ENCODE assay signal across 11 cellular contexts in the genomic region with DNA sequence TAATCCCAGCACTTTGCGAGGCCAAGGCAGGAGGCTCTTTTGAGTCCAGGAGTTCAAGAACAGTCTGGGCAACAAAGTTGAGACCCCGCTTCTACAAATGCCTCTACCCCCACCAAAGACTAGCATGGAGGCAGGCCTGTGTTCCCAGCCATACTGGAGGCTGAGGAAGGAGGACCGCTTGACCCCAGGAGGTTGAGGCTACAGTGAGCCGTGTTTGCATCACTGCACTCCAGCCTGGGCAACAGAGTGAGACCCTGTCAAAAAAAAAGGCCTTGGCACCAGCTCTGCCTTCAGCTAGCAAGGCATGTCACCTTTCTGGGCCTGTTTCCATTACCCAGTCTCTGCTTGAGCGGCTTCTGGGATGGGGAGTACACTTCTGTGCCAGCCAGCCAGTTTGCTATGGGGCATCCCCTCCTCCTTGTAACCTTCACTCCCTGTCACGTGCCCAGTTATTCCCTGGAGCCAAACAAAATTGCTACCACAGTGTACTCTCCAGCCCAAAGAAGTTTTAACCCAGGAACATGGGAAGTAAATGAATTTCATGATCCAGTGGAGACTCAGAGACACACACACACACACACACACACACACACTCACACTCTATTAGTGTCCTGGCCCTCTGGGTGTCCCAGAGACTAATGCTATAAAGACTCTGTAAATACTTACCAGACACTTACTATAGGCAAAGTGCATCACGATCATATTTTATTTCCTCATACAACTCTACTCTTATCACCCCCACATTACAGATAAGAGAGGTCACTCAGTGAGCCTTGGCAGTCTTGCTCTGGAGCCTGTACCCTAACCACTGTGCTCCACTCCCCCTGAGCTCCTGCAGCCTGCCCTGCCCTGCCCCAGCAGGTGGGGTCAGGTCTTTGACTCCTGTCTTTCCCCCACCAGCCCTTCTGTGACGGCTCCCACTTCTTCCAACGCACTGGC. TPM values are rescaled to one million over a fixed set of nuclear protein-coding genes. Genes with fewer than 3 reads are reported as not detected.
A peak's percentile ranks its signal among the peaks of the same experiment; 100 is the strongest.
DNase-seq lines count a peak whose midpoint lies in the region; ATAC-seq and TF ChIP-seq lines count a peak whose summit lies in the region.
"Had no signal": no experiment of that assay in that cellular context is flagged by ENCODE, and none has a peak within 500 bp of the region (broad histone marks: within the 10 kb centered on the region; RNA-seq: fewer than 3 reads in every experiment).

No MANE protein-coding gene starts in this region.

- CTCF ChIA-PET in WTC11 (lab: Charles Lee): interaction anchor here (2.3 to 2.6 kb wide), 4 partner anchors 13 to 174 kb away, joined by 12 to 24 read pairs (median 20); no protein-coding TSS in a partner anchor

- H3K36me3 ChIP-seq in left ventricle myocardium inferior (peaks cover 48% of the 10 kb centered on the region), gastrocnemius medialis (peaks cover 0 to 9% of the 10 kb centered on the region in 2 donors), upper lobe of right lung (peaks cover 33% of the 10 kb centered on the region)

- intact Hi-C loops in left ventricle myocardium inferior (cut with micrococcal nuclease) (no loop called here), gastrocnemius medialis (cut with DNase I; ENCODE audit: low total_unique reads) (no loop called here), upper lobe of right lung (cut with DNase I) (loop anchor here (5.0 kb wide), 1 partner anchor 55 kb away; no protein-coding TSS in a partner anchor)

- no peak for TF ChIP-seq CTCF in HFF-Myc (IDR thresholded peaks at IDR 0.05; ENCODE audit: low read depth, low read length, missing control alignments)
- no peak for TF ChIP-seq CTCF in WTC11 (IDR thresholded peaks at IDR 0.05)
- no peak for TF ChIP-seq CTCF in left ventricle myocardium inferior (IDR thresholded peaks at IDR 0.05; ENCODE audit: borderline replicate concordance)
- no peak for TF ChIP-seq CTCF in gastrocnemius medialis (IDR thresholded peaks at IDR 0.05 in 4 of 5, conservative IDR thresholded peaks at IDR 0.05 in 1 of 5)
- TF ChIP-seq CTCF in upper lobe of right lung (IDR thresholded peaks at IDR 0.05): no peak

- peaks cover 39% of the 10 kb centered on the region for H3K4me1 Mint-ChIP-seq in WTC11

- POLR2A ChIA-PET in WTC11 (lab: Charles Lee): no interaction called here

- H3K4me3 Mint-ChIP-seq in WTC11: 0 out of 2 replicates have a peak overlapping the region, but pooled peaks have one; percentile 28

- H3K4me1 ChIP-seq in left ventricle myocardium inferior (peaks cover 76% of the 10 kb centered on the region), gastrocnemius medialis (peaks cover 25 to 32% of the 10 kb centered on the region in 2 donors), upper lobe of right lung (peaks cover 41% of the 10 kb centered on the region)

- no peaks in the 10 kb centered on the region for H3K27me3 ChIP-seq in left ventricle myocardium inferior (ENCODE audit: low read depth)
- no peaks in the 10 kb centered on the region for H3K27me3 ChIP-seq in gastrocnemius medialis
- H3K27me3 ChIP-seq in upper lobe of right lung: no peaks in the 10 kb centered on the region

- H3K9me3 Mint-ChIP-seq in WTC11: no peaks in the 10 kb centered on the region

- H3K4me3 ChIP-seq in HFF-Myc (replicated peaks; ENCODE audit: low read depth, low read length) (peak overlapping the region; percentile 83; the same call in 1 of the 2 replicates), left ventricle myocardium inferior (no peak overlapping the region), gastrocnemius medialis (no peak overlapping the region), upper lobe of right lung (no peak overlapping the region)

- ATAC-seq in WTC11: no peak
- ATAC-seq in gastrocnemius medialis: no peak
- no peak for ATAC-seq in upper lobe of right lung

- in situ Hi-C loops in gastrocnemius medialis (cut with MboI; ENCODE audit: low sequenced_read_pairs in 4 of 4): loop anchor here in 3 of 4 donors (5.0 kb wide), 1 partner anchor 55 kb away; no protein-coding TSS in a partner anchor

- DNase-seq in HFF-Myc (ENCODE audit: extremely low read depth, low read depth) (no peak), WTC11 (ENCODE audit: low spot score) (no peak), left ventricle myocardium inferior (no peak), gastrocnemius medialis (no peak), SW480 (ENCODE audit: low spot score) (no peak), upper lobe of right lung (no peak)
- no peak for DNase-seq in activated CD4-positive, CD25-positive, alpha-beta regulatory T cell (lab: John Stamatoyannopoulos, UW)
- DNase-seq: activated CD8-positive, alpha-beta memory T cell treated with anti-CD3 and anti-CD28 coated beads, Interleukin-2, amount 50 U/mL, for 4 hours; mesendoderm; MM.1S; stimulated activated CD4-positive, alpha-beta T cell treated with anti-CD3 and anti-CD28 coated beads, Interleukin-1b, Interleukin-23, amount 100 ng/mL, for 48 hours had no signal

- H3K27ac ChIP-seq in left ventricle myocardium inferior (replicated peaks) (peak overlapping the region; percentile 97), gastrocnemius medialis (peak overlapping the region in 3 of 4 donors; percentile 20 to 95 (median 32)), upper lobe of right lung (no peak overlapping the region)

- peaks cover 18% of the 10 kb centered on the region for H3K27me3 Mint-ChIP-seq in WTC11 (ENCODE audit: low read depth)

- no peaks in the 10 kb centered on the region for H3K9me3 ChIP-seq in left ventricle myocardium inferior (replicated peaks)
- H3K9me3 ChIP-seq in gastrocnemius medialis: no peaks in the 10 kb centered on the region
- H3K9me3 ChIP-seq in upper lobe of right lung: no peaks in the 10 kb centered on the region

- H3K36me3 Mint-ChIP-seq in WTC11: peaks cover 5% of the 10 kb centered on the region

- no peak overlapping the region for H3K27ac Mint-ChIP-seq in WTC11

- no peak for TF ChIP-seq POLR2A in gastrocnemius medialis (IDR thresholded peaks at IDR 0.05)

TF ChIP-seq in WTC11, 78 proteins besides CTCF, POLR2A, EP300 and RAD21:
- TF ChIP-seq NFATC4 (CRISPR knock-in tag; IDR thresholded peaks at IDR 0.05) (0 out of 2 replicates have a peak, but pooled peaks have one; percentile 9), ZNF121 (CRISPR knock-in tag; IDR thresholded peaks at IDR 0.05) (0 out of 2 replicates have a peak, but pooled peaks have one; percentile 33)
- TF ChIP-seq, protein P1, sequence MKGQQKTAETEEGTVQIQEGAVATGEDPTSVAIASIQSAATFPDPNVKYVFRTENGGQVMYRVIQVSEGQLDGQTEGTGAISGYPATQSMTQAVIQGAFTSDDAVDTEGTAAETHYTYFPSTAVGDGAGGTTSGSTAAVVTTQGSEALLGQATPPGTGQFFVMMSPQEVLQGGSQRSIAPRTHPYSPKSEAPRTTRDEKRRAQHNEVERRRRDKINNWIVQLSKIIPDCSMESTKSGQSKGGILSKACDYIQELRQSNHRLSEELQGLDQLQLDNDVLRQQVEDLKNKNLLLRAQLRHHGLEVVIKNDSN (CRISPR knock-in tag; IDR thresholded peaks at IDR 0.05): no peak

RNA-seq across cellular contexts. Expression of a gene that starts 2.5 kb away (rescaled TPM):
- total RNA-seq in WTC11 (2021): 12.1 to 15.7 TPM (median 15.6 TPM) in 3 replicates
- total RNA-seq in left ventricle myocardium inferior: 75.9 TPM
- total RNA-seq in gastrocnemius medialis: 10 to 100 TPM; 10.0 to 25.8 (median 13.3) TPM
- 29.7 TPM for total RNA-seq in upper lobe of right lung

RNA-seq across cellular contexts. Expression of a gene that starts 15.5 kb away (rescaled TPM):
- 102 to 111 TPM (median 104 TPM) in 3 replicates for total RNA-seq in WTC11 (2021)
- total RNA-seq in left ventricle myocardium inferior: 20.7 TPM
- 1 to 10 TPM; 1.3 to 4.0 (median 1.6) TPM for total RNA-seq in gastrocnemius medialis
- 59.1 TPM for total RNA-seq in upper lobe of right lung

RNA-seq across cellular contexts. Expression of a gene that starts 19.9 kb away (rescaled TPM):
- 266 to 273 TPM (median 266 TPM) in 3 replicates for total RNA-seq in WTC11 (2021)
- total RNA-seq in left ventricle myocardium inferior: 149 TPM
- 100 to 1,000 TPM; 211 to 334 (median 280) TPM for total RNA-seq in gastrocnemius medialis
- 127 TPM for total RNA-seq in upper lobe of right lung

RNA-seq across cellular contexts. Expression of a gene that starts 27.6 kb away (rescaled TPM):
- total RNA-seq in WTC11 (2021) (34.4 to 48.0 TPM (median 36.6 TPM) in 3 replicates), left ventricle myocardium inferior (74.1 TPM), gastrocnemius medialis (10 to 100 TPM; 48.2 to 76.8 (median 56.3) TPM), upper lobe of right lung (133 TPM)

RNA-seq across cellular contexts. Expression of a gene that starts 57.9 kb away (rescaled TPM):
- total RNA-seq in WTC11 (2021) (8.7 to 12.3 TPM (median 9.0 TPM) in 3 replicates), left ventricle myocardium inferior (0.33 TPM), gastrocnemius medialis (1 to 10 TPM in 1 of 4 donors, under 1 TPM in 2, not detected in 1; 0.29 to 1.2 (median 0.75) TPM), upper lobe of right lung (2.1 TPM)
